ENCODE assay signal across 8 cellular contexts in the genomic region with DNA sequence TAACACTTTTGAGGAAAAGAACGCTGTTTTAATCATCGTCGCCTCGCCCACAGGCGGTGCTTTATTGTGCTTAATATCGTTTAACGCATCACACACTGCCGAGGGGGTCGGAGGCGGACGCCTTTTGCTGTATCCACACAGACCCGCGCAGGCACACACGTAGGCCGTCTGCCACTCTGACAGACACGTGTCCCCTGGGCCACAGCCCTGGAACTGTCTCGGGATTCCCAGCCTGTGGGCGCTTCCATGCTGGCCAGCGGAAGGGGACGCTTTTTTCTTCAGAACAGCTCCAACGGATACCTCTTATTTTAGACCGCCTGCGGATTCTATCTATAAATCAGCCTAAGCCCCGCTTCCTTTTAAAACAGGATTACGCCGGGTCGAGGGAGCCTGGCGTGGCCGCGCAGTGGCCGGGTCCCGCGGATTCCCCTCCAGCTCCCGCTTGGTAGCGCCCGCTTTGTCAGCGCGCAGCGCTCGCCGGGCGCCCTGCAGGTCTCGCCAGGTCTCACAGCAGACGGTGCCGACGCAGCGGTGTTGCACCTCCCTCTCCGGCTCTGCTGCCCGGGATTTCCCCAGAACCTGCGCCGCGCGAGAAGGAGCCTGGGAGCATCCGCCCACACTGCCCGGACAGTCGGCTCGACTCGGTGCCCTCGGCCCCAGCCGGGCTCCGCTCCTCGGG. TPM values are rescaled to one million over a fixed set of nuclear protein-coding genes. Genes with fewer than 3 reads are reported as not detected.
DNase-seq lines count a peak whose midpoint lies in the region; ATAC-seq and TF ChIP-seq lines count a peak whose summit lies in the region.

A gene with protein sequence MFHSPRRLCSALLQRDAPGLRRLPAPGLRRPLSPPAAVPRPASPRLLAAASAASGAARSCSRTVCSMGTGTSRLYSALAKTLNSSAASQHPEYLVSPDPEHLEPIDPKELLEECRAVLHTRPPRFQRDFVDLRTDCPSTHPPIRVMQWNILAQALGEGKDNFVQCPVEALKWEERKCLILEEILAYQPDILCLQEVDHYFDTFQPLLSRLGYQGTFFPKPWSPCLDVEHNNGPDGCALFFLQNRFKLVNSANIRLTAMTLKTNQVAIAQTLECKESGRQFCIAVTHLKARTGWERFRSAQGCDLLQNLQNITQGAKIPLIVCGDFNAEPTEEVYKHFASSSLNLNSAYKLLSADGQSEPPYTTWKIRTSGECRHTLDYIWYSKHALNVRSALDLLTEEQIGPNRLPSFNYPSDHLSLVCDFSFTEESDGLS (plus strand): TSS at position 513 of the 679 bp plus-strand sequence. CDS start 201 bp downstream, outside the sequence.

- peak within 1 kb of the TSS; percentile 99 for H3K27ac Mint-ChIP-seq in activated B cell treated with CpG ODN at 0.5 μM for 24 hours

- H3K4me1 Mint-ChIP-seq in activated B cell treated with CpG ODN at 0.5 μM for 24 hours = peaks cover 32% of the 10 kb centered on the region

- H3K4me3 ChIP-seq in AG10803 (ENCODE audit: low read length) (peak within 1 kb of the TSS; percentile 87), cardiac fibroblast (replicated peaks in 1 of 2; ENCODE audit: low read depth in 2 of 2, low read length in 2 of 2) (peak within 1 kb of the TSS; percentile 71 to 79)

- POLR2A ChIA-PET in activated B cell treated with CpG ODN at 0.5 μM for 24 hours (lab: Charles Lee) = interaction anchor here (0.6 to 2.4 kb wide), 10 partner anchors 15 to 545 kb away, joined by 3 to 26 read pairs (median 6); a partner anchor contains a TSS

- TF ChIP-seq CTCF in AG10803 (conservative IDR thresholded peaks at IDR 0.05; ENCODE audit: low read length) (0 out of 2 replicates have a peak, but pooled peaks have one; percentile 3), activated B cell treated with CpG ODN at 0.5 μM for 24 hours (IDR thresholded peaks at IDR 0.05) (no peak), cardiac fibroblast (IDR thresholded peaks at IDR 0.05; ENCODE audit: low read depth, low read length) (peak; percentile 17)

- intact Hi-C loops in activated B cell treated with CpG ODN at 0.5 μM for 24 hours (cut with micrococcal nuclease) = loop anchor here (1.0 to 10.0 kb wide), 8 partner anchors 38 to 1789 kb away; a partner anchor contains a TSS

- H3K36me3 Mint-ChIP-seq in activated B cell treated with CpG ODN at 0.5 μM for 24 hours (ENCODE audit: low read depth) = peaks cover 4% of the 10 kb centered on the region

- ATAC-seq in GM19025 (IDR thresholded peaks at IDR 0.05; ENCODE audit: low read depth, unreplicated experiment) (peak; percentile 92), HG03280 (IDR thresholded peaks at IDR 0.05; ENCODE audit: unreplicated experiment) (peak; percentile 91), activated B cell treated with CpG ODN at 0.5 μM for 24 hours (ENCODE audit: low read depth) (peak; percentile 91)

- no peaks in the 10 kb centered on the region for H3K9me3 Mint-ChIP-seq in activated B cell treated with CpG ODN at 0.5 μM for 24 hours

- H3K27me3 Mint-ChIP-seq in activated B cell treated with CpG ODN at 0.5 μM for 24 hours = no peaks in the 10 kb centered on the region

- CTCF ChIA-PET in activated B cell treated with CpG ODN at 0.5 μM for 24 hours (lab: Charles Lee) = interaction anchor here (3.3 kb wide), 1 partner anchor 15 kb away, joined by 20 read pairs; no protein-coding TSS in a partner anchor

- peak within 1 kb of the TSS; percentile 92 for H3K4me3 Mint-ChIP-seq in activated B cell treated with CpG ODN at 0.5 μM for 24 hours

- DNase-seq in AG10803 (ENCODE audit: low read depth) (peak; percentile 89), NCI-H345 (lab: John Stamatoyannopoulos, UW) (peak; percentile 85), activated B cell treated with CpG ODN at 0.5 μM for 24 hours (peak; percentile 86), cardiac fibroblast (ENCODE audit: low read depth in 2 of 2) (peak; percentile 94 to 95), inferior parietal cortex (ENCODE audit: extremely low spot score) (peak; percentile 85), smooth muscle cell of the brain vasculature (ENCODE audit: low read depth, low spot score) (peak; percentile 73)

RNA-seq across cellular contexts. Expression of the gene that starts here (rescaled TPM):
- 9.1 and 9.4 TPM in 2 replicates for total RNA-seq in activated B cell treated with CpG ODN at 0.5 μM for 24 hours

Comparison
In these comparisons a context has a peak if more than half of its experiments do, and no peak if none do; other contexts are left out.
1. Peak in every context shown above with its lines: DNase-seq, ATAC-seq and H3K4me3 ChIP-seq.